In genomic region chr17:80374039-80374731, GRCh38 we compare ENCODE assay signal across 19 cellular contexts. TPM values are rescaled to one million over a fixed set of nuclear protein-coding genes. Genes with fewer than 3 reads are reported as not detected.
DNase-seq lines count a peak whose midpoint lies in the region; ATAC-seq and TF ChIP-seq lines count a peak whose summit lies in the region.
"Had no signal": no experiment of that assay in that cellular context is flagged by ENCODE, and none has a peak within 500 bp of the region (broad histone marks: within the 10 kb centered on the region; RNA-seq: fewer than 3 reads in every experiment).

No MANE protein-coding gene starts in this region.

- no peaks in the 10 kb centered on the region for H3K4me1 Mint-ChIP-seq in activated T-cell treated with anti-CD3 and anti-CD28 coated beads, Interleukin-2, amount 50 U/mL, for 72 hours (ENCODE audit: low read depth)
- peaks cover 35% of the 10 kb centered on the region for H3K4me1 Mint-ChIP-seq in endodermal cell

- no peak overlapping the region for H4K5ac ChIP-seq in mesendoderm (ENCODE audit: low read length)

- H4K8ac ChIP-seq in mesendoderm (ENCODE audit: low read depth, low read length), result no peak overlapping the region

- H3K27me3 Mint-ChIP-seq in activated T-cell treated with anti-CD3 and anti-CD28 coated beads, Interleukin-2, amount 50 U/mL, for 72 hours (ENCODE audit: low read depth), result no peaks in the 10 kb centered on the region
- no peaks in the 10 kb centered on the region for H3K27me3 Mint-ChIP-seq in endodermal cell (ENCODE audit: insufficient read depth)

- peak overlapping the region; percentile 54 for H3K27ac Mint-ChIP-seq in activated T-cell treated with anti-CD3 and anti-CD28 coated beads, Interleukin-2, amount 50 U/mL, for 72 hours
- H3K27ac Mint-ChIP-seq in endodermal cell, result peak overlapping the region; percentile 55

- 96 to 98% methylated on average over 19 to 22 of the region's 22 CpGs for WGBS in endodermal cell (ENCODE audit: insufficient coverage in 1 of 2, insufficient read length in 1 of 2), 2 experiments
- WGBS in spleen, 5 donors, result 93 to 95% (median 93%) methylated on average over 21 to 22 of the region's 22 CpGs
- WGBS in mesendoderm (ENCODE audit: extremely low coverage, insufficient coverage, low lambda C conversion rate), result no CpG with 5 or more reads among the region's 22 CpGs

- intact Hi-C loops in spleen (cut with DNase I; ENCODE audit: low total_unique reads), result no loop called here

- H3K36me3 Mint-ChIP-seq in activated T-cell treated with anti-CD3 and anti-CD28 coated beads, Interleukin-2, amount 50 U/mL, for 72 hours (ENCODE audit: insufficient read depth in 2 of 2), result peaks cover 10 to 63% of the 10 kb centered on the region in 2 donors
- H3K36me3 Mint-ChIP-seq in endodermal cell (ENCODE audit: low read depth), result peaks cover 79% of the 10 kb centered on the region

- no peak overlapping the region for H3K9ac ChIP-seq in endodermal cell (ENCODE audit: extremely low read depth, low read length, poor library complexity, severe bottlenecking)
- no peak overlapping the region for H3K9ac ChIP-seq in mesendoderm (ENCODE audit: low read length)

- H3K18ac ChIP-seq in mesendoderm (ENCODE audit: low read length), result no peak overlapping the region

- no peak overlapping the region for H3K4me3 Mint-ChIP-seq in activated T-cell treated with anti-CD3 and anti-CD28 coated beads, Interleukin-2, amount 50 U/mL, for 72 hours
- no peak overlapping the region for H3K4me3 Mint-ChIP-seq in endodermal cell

- H3K27me3 ChIP-seq in WERI-Rb-1 (ENCODE audit: insufficient read depth, low read depth, severe bottlenecking) (no peaks in the 10 kb centered on the region), endodermal cell (ENCODE audit: control insufficient read depth, insufficient read depth, low read length, poor library complexity, severe bottlenecking) (no peaks in the 10 kb centered on the region), spleen (replicated peaks in 1 of 7) (no peaks in the 10 kb centered on the region), mesendoderm (ENCODE audit: insufficient read depth, low read length, poor library complexity) (no peaks in the 10 kb centered on the region)

- no peak overlapping the region for H2AK5ac ChIP-seq in mesendoderm (ENCODE audit: low read length)

- peak overlapping the region; percentile 62 for H3K27ac ChIP-seq in WERI-Rb-1
- no peak overlapping the region for H3K27ac ChIP-seq in endodermal cell (ENCODE audit: low read depth, low read length)
- peak overlapping the region in 1 of 8 donors; percentile 25 for H3K27ac ChIP-seq in spleen
- H3K27ac ChIP-seq in mesendoderm (ENCODE audit: low read depth, low read length), result no peak overlapping the region
- no peak overlapping the region for H3K27ac ChIP-seq in RWPE1

- no peaks in the 10 kb centered on the region for H3K9me3 Mint-ChIP-seq in activated T-cell treated with anti-CD3 and anti-CD28 coated beads, Interleukin-2, amount 50 U/mL, for 72 hours
- no peaks in the 10 kb centered on the region for H3K9me3 Mint-ChIP-seq in endodermal cell

- no peak overlapping the region for H2BK15ac ChIP-seq in mesendoderm (replicated peaks; ENCODE audit: low read depth)

- no peaks in the 10 kb centered on the region for H3K79me1 ChIP-seq in mesendoderm (ENCODE audit: low read length)

- CTCF ChIA-PET in RWPE1 (lab: Yijun Ruan, JAX), result no interaction called here

- no peak for TF ChIP-seq POLR2A in spleen (IDR thresholded peaks at IDR 0.05)

- H3K36me3 ChIP-seq in WERI-Rb-1 (peaks cover 86% of the 10 kb centered on the region), endodermal cell (ENCODE audit: control insufficient read depth, insufficient read depth, low read length) (peaks cover 82% of the 10 kb centered on the region), spleen (peaks cover 14 to 100% (median 97%) of the 10 kb centered on the region in 6 donors), mesendoderm (ENCODE audit: control insufficient read depth, insufficient read depth, low read length) (peaks cover 12% of the 10 kb centered on the region)

- POLR2A ChIA-PET in RWPE1 (lab: Yijun Ruan, JAX; ENCODE audit: low non-redundant PET), result no interaction called here

- no peaks in the 10 kb centered on the region for H3K79me2 ChIP-seq in mesendoderm (ENCODE audit: control insufficient read depth, insufficient read depth, low read length)

- H3K4ac ChIP-seq in mesendoderm (ENCODE audit: low read depth, low read length), result no peak overlapping the region

- H2BK120ac ChIP-seq in mesendoderm (ENCODE audit: low read depth, low read length), result no peak overlapping the region

- TF ChIP-seq CTCF in WERI-Rb-1 (IDR thresholded peaks at IDR 0.05; ENCODE audit: low read depth, low read length), result no peak
- no peak for TF ChIP-seq CTCF in endodermal cell (conservative IDR thresholded peaks at IDR 0.05)
- no peak for TF ChIP-seq CTCF in spleen (IDR thresholded peaks at IDR 0.05 in 8 of 11, conservative IDR thresholded peaks at IDR 0.05 in 3 of 11)
- no peak for TF ChIP-seq CTCF in RWPE1 (conservative IDR thresholded peaks at IDR 0.05; ENCODE audit: low read depth)

- no peak for ATAC-seq in activated T-cell treated with anti-CD3 and anti-CD28 coated beads, Interleukin-2, amount 50 U/mL, for 72 hours (replicated peaks in 1 of 2)
- ATAC-seq: HCT116 had no signal

- H3K23ac ChIP-seq in mesendoderm (ENCODE audit: low read length), result no peak overlapping the region

- H3K9me3 ChIP-seq in WERI-Rb-1 (ENCODE audit: severe bottlenecking) (no peaks in the 10 kb centered on the region), endodermal cell (ENCODE audit: control insufficient read depth, low read length) (no peaks in the 10 kb centered on the region), spleen (no peaks in the 10 kb centered on the region)

- H3K4me3 ChIP-seq in WERI-Rb-1 (ENCODE audit: low read depth, low read length) (no peak overlapping the region), endodermal cell (ENCODE audit: low read length) (no peak overlapping the region), spleen (no peak overlapping the region), mesendoderm (ENCODE audit: low read length) (no peak overlapping the region)

- no peak overlapping the region for H3K56ac ChIP-seq in mesendoderm (ENCODE audit: low read length)

- peaks cover 16% of the 10 kb centered on the region for H3K4me1 ChIP-seq in endodermal cell (ENCODE audit: control insufficient read depth, insufficient read depth, low read length)
- H3K4me1 ChIP-seq in spleen, result peaks cover 0 to 10% (median 0%) of the 10 kb centered on the region in 6 donors
- no peaks in the 10 kb centered on the region for H3K4me1 ChIP-seq in mesendoderm (ENCODE audit: control insufficient read depth, low read depth, low read length)

- no peak overlapping the region for H2BK5ac ChIP-seq in mesendoderm (ENCODE audit: low read length)

- DNase-seq in activated T-cell treated with anti-CD3 and anti-CD28 coated beads, Interleukin-2, amount 50 U/mL, for 72 hours, result no peak
- no peak for DNase-seq in activated T-cell treated with anti-CD3 and anti-CD28 coated beads for 4 hours
- DNase-seq in WERI-Rb-1, result no peak
- no peak for DNase-seq in endodermal cell
- DNase-seq in spleen, result peak; percentile 31
- no peak for DNase-seq in mesendoderm
- DNase-seq in ACHN, result no peak
- DNase-seq in RWPE1 (ENCODE audit: low spot score), result no peak
- DNase-seq: COR-L47, GF-D8, KG1, NCI-H1436, NCI-H2029, NCI-H2171, NCI-H446, NCI-H69, OCI-M1, RPMI8226 had no signal

- no peak overlapping the region for H3K4me2 ChIP-seq in mesendoderm (ENCODE audit: low read length)

- in situ Hi-C loops in ACHN (cut with HindIII; ENCODE audit: low pct_ligation_motif_present, low pct_unique_long_range_greater_than_20kb, low sequenced_read_pairs), result no loop called here

RNA-seq across cellular contexts. Expression of gene ENDOV, which starts 40.8 kb away (rescaled TPM):
- 10 to 100 TPM; 25.3 to 29.0 TPM for total RNA-seq in activated T-cell treated with anti-CD3 and anti-CD28 coated beads, Interleukin-2, amount 50 U/mL, for 72 hours
- total RNA-seq in endodermal cell, result 10 to 100 TPM; 38.8 to 47.1 TPM
- polyA plus RNA-seq in endodermal cell (2013, experiment 1 of 2), result 33.2 TPM
- polyA plus RNA-seq in endodermal cell (2013, experiment 2 of 2), result 32.9 TPM
- 10 to 100 TPM; 20.3 to 47.4 (median 29.0) TPM for total RNA-seq in spleen
- 10 to 100 TPM in 2 of 3 donors, 1 to 10 TPM in 1; 9.7 to 22.2 (median 18.9) TPM for polyA plus RNA-seq in spleen
- 4.7 TPM for polyA plus RNA-seq in mesendoderm (2013, experiment 1 of 2)
- polyA plus RNA-seq in mesendoderm (2013, experiment 2 of 2), result 5.3 TPM
